ENCODE assay signal across 9 cellular contexts in genomic region chr2:113117594-113118262, GRCh38. TPM values are rescaled to one million over a fixed set of nuclear protein-coding genes. Genes with fewer than 3 reads are reported as not detected.
DNase-seq lines count a peak whose midpoint lies in the region; ATAC-seq and TF ChIP-seq lines count a peak whose summit lies in the region.
"Had no signal": no experiment of that assay in that cellular context is flagged by ENCODE, and none has a peak within 500 bp of the region (broad histone marks: within the 10 kb centered on the region; RNA-seq: fewer than 3 reads in every experiment).

No MANE protein-coding gene starts in this region.

- H3K79me2 ChIP-seq in trophoblast cell (ENCODE audit: control insufficient read depth, insufficient read depth, low read length, poor library complexity), result no peaks in the 10 kb centered on the region

- H3K14ac ChIP-seq in trophoblast cell (ENCODE audit: low read length), result no peak overlapping the region

- no peak overlapping the region for H3K9ac ChIP-seq in trophoblast cell (ENCODE audit: low read length)

- H3K27ac ChIP-seq in C4-2B (peak overlapping the region; percentile 55), trophoblast cell (ENCODE audit: low read depth, low read length) (no peak overlapping the region)
- H3K27ac ChIP-seq: ascending aorta had no signal

- H3K23ac ChIP-seq in trophoblast cell (ENCODE audit: low read length), result no peak overlapping the region

- H2BK12ac ChIP-seq in trophoblast cell (ENCODE audit: low read length), result no peak overlapping the region

- TF ChIP-seq CTCF in C4-2B (conservative IDR thresholded peaks at IDR 0.05) (no peak), epithelial cell of esophagus (IDR thresholded peaks at IDR 0.05; ENCODE audit: insufficient read depth, low read depth, low read length, missing control alignments) (no peak)

- no peak overlapping the region for H3K4me2 ChIP-seq in trophoblast cell (ENCODE audit: low read length)

- peaks cover 2% of the 10 kb centered on the region for H3K9me3 ChIP-seq in trophoblast cell (ENCODE audit: insufficient read depth, low read depth, low read length)
- H3K9me3 ChIP-seq: ascending aorta had no signal

- no peak overlapping the region for H3K18ac ChIP-seq in trophoblast cell (ENCODE audit: low read length)

- no CpG with 5 or more reads among the region's 9 CpGs for WGBS in trophoblast cell (ENCODE audit: extremely low coverage, insufficient coverage, insufficient read length)

- no peak overlapping the region for H2AK5ac ChIP-seq in trophoblast cell (ENCODE audit: low read length)

- no peaks in the 10 kb centered on the region for H3K27me3 ChIP-seq in trophoblast cell (ENCODE audit: insufficient read depth, low read length)
- H3K27me3 ChIP-seq: ascending aorta had no signal

- peaks cover 5 to 7% of the 10 kb centered on the region in 2 experiments for H3K4me1 ChIP-seq in trophoblast cell (ENCODE audit: control insufficient read depth in 1 of 2, insufficient read depth in 2 of 2, low read length in 2 of 2)
- H3K4me1 ChIP-seq: ascending aorta had no signal

- H3K4me3 ChIP-seq in epithelial cell of esophagus (ENCODE audit: low read length) (peak overlapping the region; percentile 55), trophoblast cell (ENCODE audit: low read depth, low read length) (no peak overlapping the region)
- H3K4me3 ChIP-seq: ascending aorta had no signal

- no peaks in the 10 kb centered on the region for H3K36me3 ChIP-seq in trophoblast cell (ENCODE audit: control insufficient read depth in 1 of 2, insufficient read depth in 2 of 2, low read length in 2 of 2)
- H3K36me3 ChIP-seq: ascending aorta had no signal

- H2AFZ ChIP-seq in trophoblast cell (ENCODE audit: insufficient read depth, low read length, poor library complexity), result no peak overlapping the region

- no peak overlapping the region for H4K91ac ChIP-seq in trophoblast cell (ENCODE audit: low read depth, low read length)

- no peak overlapping the region for H4K8ac ChIP-seq in trophoblast cell (ENCODE audit: low read depth, low read length)

- H4K12ac ChIP-seq in trophoblast cell (ENCODE audit: low read depth, low read length), result no peak overlapping the region

- no peak overlapping the region for H2BK120ac ChIP-seq in trophoblast cell (ENCODE audit: insufficient read depth, low read length, poor library complexity)

- DNase-seq in NCI-H446 treated with DMSO at 0.1 percent for 48 hours (lab: John Stamatoyannopoulos, UW) (peak; percentile 23), epithelial cell of esophagus (ENCODE audit: low read depth) (peak; percentile 100), trophoblast cell (peak; percentile 28 to 61), iPS-NIHi7 (ENCODE audit: extremely low spot score) (no peak), DMS114 treated with DMSO at 0.1 percent for 48 hours (lab: John Stamatoyannopoulos, UW; ENCODE audit: unreplicated experiment) (no peak), NCI-H2196 (lab: John Stamatoyannopoulos, UW; ENCODE audit: unreplicated experiment) (no peak)

- no peak for ATAC-seq in HG03378 (IDR thresholded peaks at IDR 0.05; ENCODE audit: unreplicated experiment)

- no peak overlapping the region for H3K4ac ChIP-seq in trophoblast cell (ENCODE audit: low read depth, low read length)

- no peak overlapping the region for H2BK5ac ChIP-seq in trophoblast cell (ENCODE audit: low read depth, low read length, poor library complexity)

- H3K79me1 ChIP-seq in trophoblast cell (ENCODE audit: low read length), result no peaks in the 10 kb centered on the region

RNA-seq across cellular contexts. Expression of gene IL1RN, which starts 9.7 kb away (rescaled TPM):
- polyA plus RNA-seq in trophoblast cell (2013), result 0.33 and 0.37 TPM in 2 replicates

RNA-seq across cellular contexts. Expression of gene IL1F10, which starts 50.0 kb away (rescaled TPM):
- 0.14 and 0.19 TPM in 2 replicates for polyA plus RNA-seq in trophoblast cell (2013)

RNA-seq across cellular contexts. Expression of gene PSD4, which starts 56.0 kb away (rescaled TPM):
- 18.6 and 18.8 TPM in 2 replicates for polyA plus RNA-seq in trophoblast cell (2013)

RNA-seq across cellular contexts. Expression of gene IL36RN, which starts 58.7 kb away (rescaled TPM):
- 8.7 and 9.1 TPM in 2 replicates for polyA plus RNA-seq in trophoblast cell (2013)

Comparison
In these comparisons a context has a peak if more than half of its experiments do, and no peak if none do; other contexts are left out.
1. DNase-seq: peak in NCI-H446 treated with DMSO at 0.1 percent for 48 hours (single experiment), epithelial cell of esophagus (single experiment) and trophoblast cell (2 of 2); none in iPS-NIHi7 (single experiment), DMS114 treated with DMSO at 0.1 percent for 48 hours (single experiment) and NCI-H2196 (single experiment).